ENCODE assay signal across 8 cellular contexts in the genomic region with DNA sequence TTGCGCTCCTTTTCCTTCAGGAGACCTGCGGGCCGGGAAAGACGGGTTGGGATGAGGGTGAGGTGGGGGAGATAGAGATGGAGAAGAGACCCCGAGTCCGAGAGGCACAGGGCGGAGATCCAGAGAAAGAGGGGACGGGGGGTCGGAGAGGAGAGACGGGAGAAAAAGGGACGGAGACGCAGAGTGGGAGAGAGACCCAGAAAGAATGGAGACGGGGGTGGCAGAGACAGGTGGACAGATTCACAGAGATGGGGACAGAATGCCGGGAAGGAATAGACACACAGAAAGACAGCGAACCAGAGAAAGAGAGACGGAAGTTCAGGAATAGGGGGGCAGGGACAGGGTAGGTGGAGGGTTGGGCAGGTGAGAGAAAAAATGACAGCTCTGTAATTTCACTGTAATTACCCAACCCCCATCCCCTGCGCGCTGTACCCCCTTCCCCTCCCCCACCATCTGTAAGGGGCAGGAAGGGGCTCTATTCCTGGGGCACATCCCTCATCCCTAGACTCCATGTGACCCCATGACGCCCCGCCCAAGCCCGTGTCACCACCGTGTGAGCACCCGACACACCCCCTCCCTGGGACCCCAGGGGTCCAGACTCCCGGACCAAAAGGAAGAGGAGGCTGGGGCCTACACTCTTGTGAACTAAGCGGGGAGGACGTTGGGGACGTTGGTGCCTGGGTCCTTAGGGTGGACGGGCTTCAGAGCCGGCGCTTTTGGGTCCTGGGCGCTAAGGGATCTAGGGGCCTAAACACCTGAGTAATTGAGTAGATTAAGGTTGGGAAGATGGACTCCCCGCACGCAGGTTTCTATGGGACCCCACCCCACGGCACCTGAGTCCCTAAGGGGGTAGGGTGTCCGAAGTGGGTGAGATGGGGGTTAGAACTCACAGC. TPM values are rescaled to one million over a fixed set of nuclear protein-coding genes. Genes with fewer than 3 reads are reported as not detected.
DNase-seq lines count a peak whose midpoint lies in the region; ATAC-seq, FAIRE-seq and TF ChIP-seq lines count a peak whose summit lies in the region.

No MANE protein-coding gene starts in this region.

- H3K4me1 Mint-ChIP-seq in activated CD4-positive, alpha-beta T cell treated with anti-CD3 and anti-CD28 coated beads for 36 hours: peaks cover 57% of the 10 kb centered on the region

- H3K36me3 ChIP-seq in SK-N-MC (ENCODE audit: insufficient read depth, low read length) (peaks cover 4% of the 10 kb centered on the region; the same call in 1 of the 2 replicates), osteoblast (ENCODE audit: insufficient read depth, low read length) (no peaks in the 10 kb centered on the region)

- H3K9me3 Mint-ChIP-seq in activated CD4-positive, alpha-beta T cell treated with anti-CD3 and anti-CD28 coated beads for 36 hours (ENCODE audit: low read depth): no peaks in the 10 kb centered on the region

- H2AFZ ChIP-seq in osteoblast (ENCODE audit: low read length): no peak overlapping the region

- POLR2A ChIA-PET in activated CD4-positive, alpha-beta T cell treated with anti-CD3 and anti-CD28 coated beads for 36 hours (lab: Charles Lee): interaction anchor here (1.3 kb wide), 1 partner anchor 17 kb away, joined by 3 read pairs; the partner anchor contains the start of genes RPL18 and SPHK2

- H3K9ac ChIP-seq in SK-N-MC (ENCODE audit: insufficient read length): peak overlapping the region; percentile 80

- peak overlapping the region; percentile 85 for H3K27ac Mint-ChIP-seq in activated CD4-positive, alpha-beta T cell treated with anti-CD3 and anti-CD28 coated beads for 36 hours

- H3K27ac ChIP-seq in SK-N-MC (no peak overlapping the region), osteoblast (ENCODE audit: low read depth, low read length) (no peak overlapping the region)

- intact Hi-C loops in activated CD4-positive, alpha-beta T cell treated with anti-CD3 and anti-CD28 coated beads for 36 hours (cut with DNase I, micrococcal nuclease): loop anchor here (1.0 to 10.0 kb wide), 11 partner anchors 102 to 1521 kb away; partner anchors contain the start of genes FTL (in 2 of the 2), ALDH16A1 (in 1 of the 2), CYTH2 (in 1 of the 2) and NOSIP (in 1 of the 2)

- H3K4me2 ChIP-seq in osteoblast (ENCODE audit: insufficient read depth, low read length): peak overlapping the region; percentile 73

- no peaks in the 10 kb centered on the region for H3K27me3 Mint-ChIP-seq in activated CD4-positive, alpha-beta T cell treated with anti-CD3 and anti-CD28 coated beads for 36 hours

- H3K4me1 ChIP-seq in osteoblast (ENCODE audit: insufficient read depth, low read length): peaks cover 55% of the 10 kb centered on the region

- no peak for ATAC-seq in activated CD4-positive, alpha-beta T cell treated with anti-CD3 and anti-CD28 coated beads for 36 hours
- ATAC-seq in GM19324 (IDR thresholded peaks at IDR 0.05; ENCODE audit: low FRiP score, unreplicated experiment) (no peak), GM19351 (IDR thresholded peaks at IDR 0.05; ENCODE audit: unreplicated experiment) (no peak)

- H3K4me3 Mint-ChIP-seq in activated CD4-positive, alpha-beta T cell treated with anti-CD3 and anti-CD28 coated beads for 36 hours: peak overlapping the region; percentile 83

- H4K20me1 ChIP-seq in osteoblast (ENCODE audit: insufficient read depth, low read length): no peaks in the 10 kb centered on the region

- H3K4me3 ChIP-seq in SK-N-MC (peak overlapping the region; percentile 88), epithelial cell of proximal tubule (ENCODE audit: low read depth, low read length) (peak overlapping the region; percentile 79), osteoblast (ENCODE audit: insufficient read depth, low read length) (peak overlapping the region; percentile 70)

- DNase-seq in activated CD4-positive, alpha-beta T cell treated with anti-CD3 and anti-CD28 coated beads for 36 hours: peak; percentile 49
- no peak for DNase-seq in activated CD4-positive, alpha-beta T cell treated with anti-CD3 and anti-CD28 coated beads for 48 hours
- DNase-seq in SK-N-MC (ENCODE audit: low read depth, low spot score): no peak
- no peak for DNase-seq in epithelial cell of proximal tubule (ENCODE audit: low read depth)
- peak; percentile 86 for DNase-seq in osteoblast (ENCODE audit: insufficient read length, low spot score, missing footprints)
- no peak for DNase-seq in D721Med (ENCODE audit: insufficient read length, low spot score)

- CTCF ChIA-PET in activated CD4-positive, alpha-beta T cell treated with anti-CD3 and anti-CD28 coated beads for 36 hours (lab: Charles Lee): no interaction called here

- TF ChIP-seq CTCF in epithelial cell of proximal tubule (conservative IDR thresholded peaks at IDR 0.05; ENCODE audit: low read depth, low read length) (no peak), osteoblast (IDR thresholded peaks at IDR 0.05; ENCODE audit: extremely low read depth, low read depth, low read length) (no peak), D721Med (IDR thresholded peaks at IDR 0.05; ENCODE audit: insufficient read depth, missing control alignments) (no peak)

- peaks cover 5% of the 10 kb centered on the region for H3K27me3 ChIP-seq in osteoblast (ENCODE audit: insufficient read depth, low read length)

- H3K9me3 ChIP-seq in SK-N-MC (ENCODE audit: low read depth, low read length) (no peaks in the 10 kb centered on the region), osteoblast (ENCODE audit: low read depth, low read length) (no peaks in the 10 kb centered on the region)

- H3K79me2 ChIP-seq in osteoblast (ENCODE audit: insufficient read depth, low read length): no peaks in the 10 kb centered on the region

- peaks cover 11% of the 10 kb centered on the region for H3K36me3 Mint-ChIP-seq in activated CD4-positive, alpha-beta T cell treated with anti-CD3 and anti-CD28 coated beads for 36 hours (ENCODE audit: low read depth)

- FAIRE-seq in D721Med (lab: Jason Lieb, UNC): no peak

RNA-seq across cellular contexts. Expression of gene DBP, which starts 1.0 kb away (rescaled TPM):
- total RNA-seq in activated CD4-positive, alpha-beta T cell treated with anti-CD3 and anti-CD28 coated beads for 36 hours: 10 to 100 TPM in 1 of 2 experiments, 1 to 10 TPM in 1; 8.3 to 12.4 TPM
- 1.3 and 5.9 TPM in 2 replicates for total RNA-seq in epithelial cell of proximal tubule
- total RNA-seq in osteoblast: 14.5 and 18.3 TPM in 2 replicates

RNA-seq across cellular contexts. Expression of gene CA11, which starts 9.8 kb away (rescaled TPM):
- 10 to 100 TPM; 11.5 to 18.0 TPM for total RNA-seq in activated CD4-positive, alpha-beta T cell treated with anti-CD3 and anti-CD28 coated beads for 36 hours
- total RNA-seq in epithelial cell of proximal tubule: 0.22 and 6.6 TPM in 2 replicates
- 1.8 and 2.7 TPM in 2 replicates for total RNA-seq in osteoblast

RNA-seq across cellular contexts. Expression of gene SPHK2, which starts 16.9 kb away (rescaled TPM):
- 10 to 100 TPM; 27.0 TPM for total RNA-seq in activated CD4-positive, alpha-beta T cell treated with anti-CD3 and anti-CD28 coated beads for 36 hours
- total RNA-seq in epithelial cell of proximal tubule: 13.0 and 14.5 TPM in 2 replicates
- total RNA-seq in osteoblast: 13.0 and 13.3 TPM in 2 replicates

RNA-seq across cellular contexts. Expression of gene RPL18, which starts 17.2 kb away (rescaled TPM):
- total RNA-seq in activated CD4-positive, alpha-beta T cell treated with anti-CD3 and anti-CD28 coated beads for 36 hours: 1,000 to 10,000 TPM; 2,026 to 2,191 TPM
- total RNA-seq in epithelial cell of proximal tubule (2,819 and 2,927 TPM in 2 replicates), osteoblast (1,357 and 1,526 TPM in 2 replicates)

RNA-seq across cellular contexts. Expression of gene FAM83E, which starts 21.3 kb away (rescaled TPM):
- total RNA-seq in activated CD4-positive, alpha-beta T cell treated with anti-CD3 and anti-CD28 coated beads for 36 hours: 1 to 10 TPM; 1.5 to 4.1 TPM
- total RNA-seq in epithelial cell of proximal tubule (0.14 and 0.40 TPM in 2 replicates), osteoblast (0.29 TPM in 1 of 2 replicates, not detected in the other)

Comparison
In these comparisons a context has a peak if more than half of its experiments do, and no peak if none do; other contexts are left out.
1. DNase-seq: peak in activated CD4-positive, alpha-beta T cell treated with anti-CD3 and anti-CD28 coated beads for 36 hours (single experiment) and osteoblast (single experiment); none in activated CD4-positive, alpha-beta T cell treated with anti-CD3 and anti-CD28 coated beads for 48 hours (single experiment), SK-N-MC (single experiment), epithelial cell of proximal tubule (single experiment) and D721Med (single experiment).
2. Peak in every context shown above with its lines, with median percentiles within 50 percentile points of each other: H3K4me3 ChIP-seq.